In the genomic region with DNA sequence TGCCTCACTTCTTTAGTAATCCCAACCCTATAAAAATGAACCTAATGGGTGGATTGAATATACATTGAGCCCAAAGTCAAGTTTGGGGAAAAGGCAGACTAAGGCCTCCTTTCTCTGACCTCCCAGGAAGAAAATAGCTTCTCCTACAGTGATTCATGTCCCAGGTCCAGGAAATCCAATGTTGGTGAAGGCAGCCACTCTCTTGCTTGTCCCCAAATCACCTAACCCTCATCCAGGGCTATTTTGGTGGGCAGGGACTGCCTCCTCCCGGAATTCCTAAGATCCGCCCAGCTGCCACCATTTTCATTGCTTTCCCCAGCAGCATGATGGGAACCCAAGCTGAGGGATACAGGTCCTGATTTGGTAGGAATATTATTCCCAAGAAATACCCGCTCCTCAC, we compare ENCODE assay signal across 29 cellular contexts. TPM values are rescaled to one million over a fixed set of nuclear protein-coding genes. Genes with fewer than 3 reads are reported as not detected.
"Had no signal": no experiment of that assay in that cellular context is flagged by ENCODE, and none has a peak within 500 bp of the region (broad histone marks: within the 10 kb centered on the region; RNA-seq: fewer than 3 reads in every experiment).

No MANE protein-coding gene starts in this region.

- H3K27me3 ChIP-seq: gastrocnemius medialis had no signal

- DNase-seq: dermis blood vessel endothelial cell; dorsolateral prefrontal cortex; effector CD4-positive, alpha-beta T cell; effector memory CD4-positive, alpha-beta T cell; erythroblast; esophagus squamous epithelium; foreskin fibroblast; foreskin melanocyte; glutamatergic neuron; head of caudate nucleus; heart right ventricle; hippocampal formation; left cardiac atrium; left lung; left ventricle myocardium superior; lower lobe of right lung; mesenchymal stem cell; mucosa of descending colon had no signal

- H3K4me3 ChIP-seq: coronary artery, dorsolateral prefrontal cortex, esophagus squamous epithelium, gastrocnemius medialis, heart right ventricle, left lung, lower lobe of right lung, mucosa of descending colon had no signal

- H3K27ac ChIP-seq: coronary artery, epithelial cell of prostate, esophagus squamous epithelium, heart right ventricle, left lung, lower lobe of right lung had no signal

- H3K9me3 ChIP-seq: esophagus squamous epithelium, gastrocnemius medialis, heart right ventricle, left lung, lower lobe of right lung, mucosa of descending colon had no signal

- ATAC-seq: esophagus mucosa, heart right ventricle, left cardiac atrium, left lung, left ventricle myocardium superior, lower lobe of right lung, mucosa of descending colon had no signal

- H3K36me3 ChIP-seq: esophagus squamous epithelium, gastrocnemius medialis, lower lobe of right lung had no signal

RNA-seq across cellular contexts. Expression of gene MYOG, which starts 8.4 kb away (rescaled TPM):
- total RNA-seq: dermis blood vessel endothelial cell, esophagus mucosa, esophagus squamous epithelium, glomerular endothelial cell, heart right ventricle, kidney epithelial cell, left cardiac atrium, left lung, left ventricle myocardium superior, lower leg skin, lower lobe of right lung, lung microvascular endothelial cell, mesenteric fat pad, mesothelial cell of epicardium, mucosa of descending colon had no signal
- polyA plus RNA-seq: keratinocyte had no signal

RNA-seq across cellular contexts. Expression of gene ADORA1, which starts 50.2 kb away (rescaled TPM):
- total RNA-seq: dermis blood vessel endothelial cell, glomerular endothelial cell, lung microvascular endothelial cell had no signal
